25 cellular contexts compared by ENCODE assay signal in genomic region chr4:169266081-169266480, GRCh38. TPM values are rescaled to one million over a fixed set of nuclear protein-coding genes. Genes with fewer than 3 reads are reported as not detected.
A peak's percentile ranks its signal among the peaks of the same experiment; 100 is the strongest.
DNase-seq lines count a peak whose midpoint lies in the region; ATAC-seq, FAIRE-seq and TF ChIP-seq lines count a peak whose summit lies in the region.
"Had no signal": no experiment of that assay in that cellular context is flagged by ENCODE, and none has a peak within 500 bp of the region (broad histone marks: within the 10 kb centered on the region; RNA-seq: fewer than 3 reads in every experiment).

No MANE protein-coding gene starts in this region.

- no peak for ATAC-seq in gastroesophageal sphincter
- ATAC-seq: esophagus mucosa had no signal

- H3K9me3 Mint-ChIP-seq in endothelial cell (ENCODE audit: unreplicated experiment), result no peaks in the 10 kb centered on the region
- H3K9me3 Mint-ChIP-seq in osteocyte (ENCODE audit: unreplicated experiment), result peaks cover 9% of the 10 kb centered on the region
- H3K9me3 Mint-ChIP-seq: activated T-helper 2 cell treated with anti-CD3 and anti-CD28 coated beads, Interferon-gamma antibody, Interleukin-2, Interleukin-4, amounts not matched to agents 10 μg/mL and 5 μg/mL and 100 μg/mL, durations not matched to agents 14 hours and 24 hours and 36 hours; IgD-negative memory B cell had no signal

- H3K79me2 ChIP-seq in Karpas-422 (ENCODE audit: low read length), result no peaks in the 10 kb centered on the region

- peaks cover 0 to 17% (median 10%) of the 10 kb centered on the region in 11 experiments; a peak in 8 of 22 replicates for H3K9me3 ChIP-seq in BLaER1 treated with 17β-estradiol and CSF1 and Interleukin-3, amounts not matched to agents 10 nM and 100 nM (replicated peaks in 1 of 11)
- H3K9me3 ChIP-seq in Karpas-422 (ENCODE audit: low read length) (no peaks in the 10 kb centered on the region), gastroesophageal sphincter (no peaks in the 10 kb centered on the region)
- H3K9me3 ChIP-seq: MG63 had no signal

- no peak for DNase-seq in HTR-8/SVneo (ENCODE audit: insufficient read length, low spot score)
- no peak for DNase-seq in endothelial cell (ENCODE audit: low spot score)
- DNase-seq in osteocyte (ENCODE audit: extremely low spot score, unreplicated experiment), result no peak
- DNase-seq in Karpas-422, result no peak
- DNase-seq in DMS53 treated with DMSO at 0.1 percent for 48 hours (lab: John Stamatoyannopoulos, UW; ENCODE audit: unreplicated experiment), result no peak
- DNase-seq in activated gamma-delta T cell treated with Interleukin-2 at 50 U/mL for 16 hours, result no peak
- DNase-seq: activated CD4-positive, alpha-beta T cell treated with anti-CD3 and anti-CD28 coated beads, Interleukin-2, amount 50 U/mL, for 4 hours; activated CD8-positive, alpha-beta memory T cell treated with anti-CD3 and anti-CD28 coated beads, Interleukin-2, amount 50 U/mL, for 48 hours; activated naive CD8-positive, alpha-beta T cell treated with anti-CD3 and anti-CD28 coated beads, Interleukin-2, amount 10 ng/mL, durations not matched to agents 7 days and 5 days; CD4-positive, CD25-positive, alpha-beta regulatory T cell; DMS53; effector CD8-positive, alpha-beta T cell; kidney glomerular epithelial cell; MG63; NCI-H1417; NCI-H510A; stimulated activated CD4-positive, alpha-beta T cell treated with anti-CD3 and anti-CD28 coated beads, Interleukin-4, amount 100 ng/mL, for 24 hours; stimulated activated naive CD4-positive, alpha-beta T cell treated with Interleukin-2 at 50 U/mL for 16 hours; T-helper 2 cell had no signal

- peaks cover 29% of the 10 kb centered on the region for H3K36me3 Mint-ChIP-seq in endothelial cell (ENCODE audit: low read depth, unreplicated experiment)
- peaks cover 31% of the 10 kb centered on the region for H3K36me3 Mint-ChIP-seq in osteocyte (ENCODE audit: unreplicated experiment)
- H3K36me3 Mint-ChIP-seq: activated naive CD8-positive, alpha-beta T cell treated with anti-CD3 and anti-CD28 coated beads, Interleukin-2, amount 10 ng/mL, durations not matched to agents 7 days and 5 days; CD4-positive, CD25-positive, alpha-beta regulatory T cell had no signal

- peak overlapping the region in 7 of 11 experiments; percentile 4 to 39 (median 31); a peak in 8 of 22 replicates for H3K4me2 ChIP-seq in BLaER1 treated with 17β-estradiol and CSF1 and Interleukin-3, amounts not matched to agents 10 nM and 100 nM
- H3K4me2 ChIP-seq in Karpas-422 (ENCODE audit: low read depth, low read length, poor library complexity, severe bottlenecking), result no peak overlapping the region

- H3K36me3 ChIP-seq in BLaER1 treated with 17β-estradiol and CSF1 and Interleukin-3, amounts not matched to agents 10 nM and 100 nM, result peaks cover 15 to 72% (median 53%) of the 10 kb centered on the region in 11 experiments; a peak in 20 of 22 replicates
- H3K36me3 ChIP-seq in Karpas-422 (ENCODE audit: insufficient read depth, low read length) (no peaks in the 10 kb centered on the region), gastroesophageal sphincter (no peaks in the 10 kb centered on the region)

- H3K4me3 Mint-ChIP-seq in endothelial cell (ENCODE audit: unreplicated experiment), result no peak overlapping the region
- H3K4me3 Mint-ChIP-seq in osteocyte (ENCODE audit: unreplicated experiment), result no peak overlapping the region
- H3K4me3 Mint-ChIP-seq: activated naive CD8-positive, alpha-beta T cell treated with anti-CD3 and anti-CD28 coated beads, Interleukin-2, amount 10 ng/mL, durations not matched to agents 7 days and 5 days; CD4-positive, CD25-positive, alpha-beta regulatory T cell; IgD-negative memory B cell had no signal

- peak overlapping the region; percentile 20 for H3K27ac Mint-ChIP-seq in endothelial cell (ENCODE audit: unreplicated experiment)
- H3K27ac Mint-ChIP-seq in osteocyte (ENCODE audit: unreplicated experiment), result peak overlapping the region; percentile 42
- H3K27ac Mint-ChIP-seq: activated naive CD8-positive, alpha-beta T cell treated with anti-CD3 and anti-CD28 coated beads, Interleukin-2, amount 10 ng/mL, durations not matched to agents 7 days and 5 days; activated T-helper 2 cell treated with anti-CD3 and anti-CD28 coated beads, Interferon-gamma antibody, Interleukin-2, Interleukin-4, amounts not matched to agents 10 μg/mL and 5 μg/mL and 100 μg/mL, durations not matched to agents 14 hours and 24 hours and 36 hours; CD4-positive, CD25-positive, alpha-beta regulatory T cell; IgD-negative memory B cell had no signal

- no peak for TF ChIP-seq EP300 in gastroesophageal sphincter (IDR thresholded peaks at IDR 0.05)

- no peak overlapping the region for H3K27ac ChIP-seq in BLaER1 treated with 17β-estradiol and CSF1 and Interleukin-3, amounts not matched to agents 10 nM and 100 nM
- H3K27ac ChIP-seq in Karpas-422 (ENCODE audit: low read length) (no peak overlapping the region), gastroesophageal sphincter (no peak overlapping the region)
- H3K27ac ChIP-seq: HL-60 had no signal

- no peaks in the 10 kb centered on the region for H3K27me3 ChIP-seq in BLaER1 treated with 17β-estradiol and CSF1 and Interleukin-3, amounts not matched to agents 10 nM and 100 nM
- H3K27me3 ChIP-seq in Karpas-422 (ENCODE audit: low read length) (no peaks in the 10 kb centered on the region), gastroesophageal sphincter (no peaks in the 10 kb centered on the region)
- H3K27me3 ChIP-seq: MG63 had no signal

- H3K4me1 Mint-ChIP-seq in endothelial cell (ENCODE audit: unreplicated experiment), result peaks cover 48% of the 10 kb centered on the region
- H3K4me1 Mint-ChIP-seq in osteocyte (ENCODE audit: unreplicated experiment), result peaks cover 58% of the 10 kb centered on the region

- H3K4me1 ChIP-seq in BLaER1 treated with 17β-estradiol and CSF1 and Interleukin-3, amounts not matched to agents 10 nM and 100 nM, result peaks cover 32 to 72% (median 53%) of the 10 kb centered on the region in 10 experiments
- H3K4me1 ChIP-seq in Karpas-422 (ENCODE audit: low read length) (peaks cover 4% of the 10 kb centered on the region; the same call in 1 of the 2 replicates), gastroesophageal sphincter (peaks cover 0 to 56% (median 5%) of the 10 kb centered on the region in 3 donors)

- WGBS in gastroesophageal sphincter (ENCODE audit: low coverage in 1 of 2), 2 donors, result 88 to 90% methylated on average over 3 to 4 of the region's 4 CpGs

- no peak overlapping the region for H2AFZ ChIP-seq in Karpas-422 (ENCODE audit: low read length)

- TF ChIP-seq CTCF in endothelial cell (IDR thresholded peaks at IDR 0.05; ENCODE audit: unreplicated experiment) (no peak), osteocyte (IDR thresholded peaks at IDR 0.05) (no peak), gastroesophageal sphincter (IDR thresholded peaks at IDR 0.05) (no peak)

- no peak overlapping the region for H3K4me3 ChIP-seq in BLaER1 treated with 17β-estradiol and CSF1 and Interleukin-3, amounts not matched to agents 10 nM and 100 nM
- H3K4me3 ChIP-seq in Karpas-422 (ENCODE audit: low read length), result no peak overlapping the region
- H3K4me3 ChIP-seq in gastroesophageal sphincter, result no peak overlapping the region
- H3K4me3 ChIP-seq: MG63 had no signal

- H3K27me3 Mint-ChIP-seq in endothelial cell (ENCODE audit: unreplicated experiment) (peaks cover 7% of the 10 kb centered on the region), osteocyte (ENCODE audit: unreplicated experiment) (no peaks in the 10 kb centered on the region)

- TF ChIP-seq POLR2A in gastroesophageal sphincter (IDR thresholded peaks at IDR 0.05), result no peak

- H4K20me1 ChIP-seq in BLaER1 treated with 17β-estradiol and CSF1 and Interleukin-3, amounts not matched to agents 10 nM and 100 nM, result peaks cover 10 to 87% (median 66%) of the 10 kb centered on the region in 11 experiments; a peak in 20 of 22 replicates
- H4K20me1 ChIP-seq in Karpas-422 (ENCODE audit: insufficient read depth, low read depth, low read length), result no peaks in the 10 kb centered on the region

- no peaks in the 10 kb centered on the region for H3K9me2 ChIP-seq in Karpas-422 (replicated peaks; ENCODE audit: insufficient read depth, low read length)

- H3K9ac ChIP-seq in BLaER1 treated with 17β-estradiol and CSF1 and Interleukin-3, amounts not matched to agents 10 nM and 100 nM, result no peak overlapping the region
- no peak overlapping the region for H3K9ac ChIP-seq in Karpas-422 (ENCODE audit: low read length)

- FAIRE-seq in HTR-8/SVneo (lab: Jason Lieb, UNC), result peak; percentile 54

RNA-seq across cellular contexts. Expression of gene SH3RF1, which starts 4.7 kb away (rescaled TPM):
- total RNA-seq in endothelial cell (ENCODE audit: unreplicated experiment) (23.5 TPM), osteocyte (27.6 and 31.8 TPM in 2 replicates), gastroesophageal sphincter (10 to 100 TPM in 3 of 4 donors, 1 to 10 TPM in 1; 9.2 to 17.6 (median 13.3) TPM)
- 0.22 TPM in 1 of 2 replicates, not detected in the other for total RNA-seq in Karpas-422 (2014; rRNA removed; shearing (Covaris generic); ENCODE audit: low replicate concordance)
